ENCODE assay signal across 8 cellular contexts in genomic region chr10:36725581-36726520, GRCh38.
A peak's percentile ranks its signal among the peaks of the same experiment; 100 is the strongest.
DNase-seq lines count a peak whose midpoint lies in the region; ATAC-seq, FAIRE-seq and TF ChIP-seq lines count a peak whose summit lies in the region.

No MANE protein-coding gene starts in this region.

- H3K27me3 Mint-ChIP-seq in activated T-cell treated with anti-CD3 and anti-CD28 coated beads, Interleukin-2, amount 50 U/mL, for 4 hours (ENCODE audit: low read depth), result no peaks in the 10 kb centered on the region

- H3K36me3 ChIP-seq in adipocyte (ENCODE audit: control insufficient read depth, insufficient read depth, low read length, severe bottlenecking) (no peaks in the 10 kb centered on the region), tibial artery (no peaks in the 10 kb centered on the region), stomach (no peaks in the 10 kb centered on the region)

- H3K4me1 ChIP-seq in adipocyte (ENCODE audit: control insufficient read depth, insufficient read depth, low read length), result peaks cover 18% of the 10 kb centered on the region
- H3K4me1 ChIP-seq in tibial artery, result peaks cover 0 to 11% (median 0%) of the 10 kb centered on the region in 4 donors
- H3K4me1 ChIP-seq in stomach, result peaks cover 0 to 3% (median 0%) of the 10 kb centered on the region in 4 donors

- H3K27ac ChIP-seq in tibial artery (no peak overlapping the region), stomach (no peak overlapping the region)

- no peak overlapping the region for H3K4me3 Mint-ChIP-seq in activated T-cell treated with anti-CD3 and anti-CD28 coated beads, Interleukin-2, amount 50 U/mL, for 4 hours

- intact Hi-C loops in tibial artery (cut with DNase I; ENCODE audit: low total_unique reads), result no loop called here
- intact Hi-C loops in stomach (cut with DNase I; ENCODE audit: low total_unique reads), result no loop called here

- H3K4me1 Mint-ChIP-seq in activated T-cell treated with anti-CD3 and anti-CD28 coated beads, Interleukin-2, amount 50 U/mL, for 4 hours (ENCODE audit: low read depth), result no peaks in the 10 kb centered on the region

- no peaks in the 10 kb centered on the region for H3K9me3 ChIP-seq in adipocyte (ENCODE audit: control insufficient read depth, low read length)
- H3K9me3 ChIP-seq in tibial artery, result no peaks in the 10 kb centered on the region
- no peaks in the 10 kb centered on the region for H3K9me3 ChIP-seq in stomach

- no peak overlapping the region for H3K4me3 ChIP-seq in adipocyte (ENCODE audit: low read length)
- H3K4me3 ChIP-seq in tibial artery, result no peak overlapping the region
- no peak overlapping the region for H3K4me3 ChIP-seq in stomach

- TF ChIP-seq EP300 in stomach (IDR thresholded peaks at IDR 0.05), result no peak

- DNase-seq in D721Med (ENCODE audit: insufficient read length, low spot score), result no peak
- peak; percentile 81 for DNase-seq in NCI-H1092 treated with DMSO at 0.1 percent for 48 hours (lab: John Stamatoyannopoulos, UW)
- peak; percentile 87 for DNase-seq in adipocyte (ENCODE audit: low read depth)
- DNase-seq in iPS-NIHi11 (ENCODE audit: low spot score), result peak; percentile 61
- DNase-seq in activated T-cell treated with anti-CD3 and anti-CD28 coated beads, Interleukin-2, amount 50 U/mL, for 4 hours, result no peak
- DNase-seq in tibial artery, result no peak
- DNase-seq in stomach, result no peak

- no peak for FAIRE-seq in D721Med (lab: Jason Lieb, UNC)

- H3K27me3 ChIP-seq in adipocyte (replicated peaks; ENCODE audit: control insufficient read depth, insufficient read depth, low read length), result no peaks in the 10 kb centered on the region
- no peaks in the 10 kb centered on the region for H3K27me3 ChIP-seq in tibial artery
- H3K27me3 ChIP-seq in stomach, result no peaks in the 10 kb centered on the region

- 73 to 77% (median 74%) methylated on average over 6 of the region's 6 CpGs for WGBS in stomach, 5 donors

- H3K9me3 Mint-ChIP-seq in activated T-cell treated with anti-CD3 and anti-CD28 coated beads, Interleukin-2, amount 50 U/mL, for 4 hours, result peaks cover 11% of the 10 kb centered on the region

- ATAC-seq in activated T-cell treated with anti-CD3 and anti-CD28 coated beads, Interleukin-2, amount 50 U/mL, for 4 hours, result no peak
- no peak for ATAC-seq in GM19395 (IDR thresholded peaks at IDR 0.05; ENCODE audit: unreplicated experiment)

- H3K9ac ChIP-seq in adipocyte (ENCODE audit: low read length), result no peak overlapping the region

- TF ChIP-seq CTCF in D721Med (IDR thresholded peaks at IDR 0.05; ENCODE audit: insufficient read depth, missing control alignments) (peak; percentile 59), tibial artery (IDR thresholded peaks at IDR 0.05) (no peak), stomach (IDR thresholded peaks at IDR 0.05) (no peak)

- no peak for TF ChIP-seq POLR2A in stomach (IDR thresholded peaks at IDR 0.05)

- H3K36me3 Mint-ChIP-seq in activated T-cell treated with anti-CD3 and anti-CD28 coated beads, Interleukin-2, amount 50 U/mL, for 4 hours (ENCODE audit: insufficient read depth), result no peaks in the 10 kb centered on the region

Comparison
In these comparisons a context has a peak if more than half of its experiments do, and no peak if none do; other contexts are left out.
1. DNase-seq: peak in NCI-H1092 treated with DMSO at 0.1 percent for 48 hours (single experiment), adipocyte (single experiment) and iPS-NIHi11 (single experiment); none in D721Med (single experiment), activated T-cell treated with anti-CD3 and anti-CD28 coated beads, Interleukin-2, amount 50 U/mL, for 4 hours (single experiment), tibial artery (0 of 2) and stomach (single experiment).